9 cellular contexts compared by ENCODE assay signal in genomic region chr6:3742076-3742425, GRCh38. TPM values are rescaled to one million over a fixed set of nuclear protein-coding genes. Genes with fewer than 3 reads are reported as not detected.
DNase-seq lines count a peak whose midpoint lies in the region; ATAC-seq and TF ChIP-seq lines count a peak whose summit lies in the region.
"Had no signal": no experiment of that assay in that cellular context is flagged by ENCODE, and none has a peak within 500 bp of the region (broad histone marks: within the 10 kb centered on the region; RNA-seq: fewer than 3 reads in every experiment).

No MANE protein-coding gene starts in this region.

- H3K79me2 ChIP-seq in OCI-LY3 (ENCODE audit: low read length) (no peaks in the 10 kb centered on the region), smooth muscle cell (ENCODE audit: low read depth) (peaks cover 100% of the 10 kb centered on the region)

- peaks cover 8% of the 10 kb centered on the region for H3F3A ChIP-seq in smooth muscle cell (ENCODE audit: low read depth)

- intact Hi-C loops in esophagus muscularis mucosa (cut with DNase I), result loop anchor here (2.0 to 5.0 kb wide), 4 partner anchors 105 to 249 kb away; partner anchors contain the start of gene FAM50B
- intact Hi-C loops in transverse colon (cut with DNase I; ENCODE audit: low total_unique reads), result no loop called here

- H4K20me1 ChIP-seq in OCI-LY3 (ENCODE audit: insufficient read depth, low read length) (no peaks in the 10 kb centered on the region), smooth muscle cell (ENCODE audit: low read depth) (peaks cover 100% of the 10 kb centered on the region)

- ATAC-seq in GM19463 (IDR thresholded peaks at IDR 0.05; ENCODE audit: unreplicated experiment), result no peak

- H3K4me3 ChIP-seq in OCI-LY3 (ENCODE audit: low read length) (peak overlapping the region; percentile 53), esophagus muscularis mucosa (peak overlapping the region; percentile 11 to 40 (median 30)), smooth muscle cell (no peak overlapping the region), transverse colon (peak overlapping the region in 1 of 4 donors; percentile 20), SJCRH30 (no peak overlapping the region)

- H3K9ac ChIP-seq in OCI-LY3 (ENCODE audit: low read length), result no peak overlapping the region
- H3K9ac ChIP-seq in smooth muscle cell (ENCODE audit: low read depth), result no peak overlapping the region

- 38% methylated on average over 3 of the region's 3 CpGs for WGBS in esophagus muscularis mucosa
- WGBS in smooth muscle cell (ENCODE audit: low lambda C conversion rate), result 54% methylated on average over 3 of the region's 3 CpGs
- 29 to 32% methylated on average over 3 of the region's 3 CpGs for WGBS in transverse colon (ENCODE audit: low coverage in 1 of 2), 2 donors

- H2AFZ ChIP-seq in OCI-LY3 (ENCODE audit: low read depth, low read length) (peak overlapping the region; percentile 65; the same call in 1 of the 2 replicates), smooth muscle cell (ENCODE audit: low read depth) (no peak overlapping the region)

- no peak overlapping the region for H3K27ac ChIP-seq in OCI-LY3 (ENCODE audit: low read length)
- H3K27ac ChIP-seq in esophagus muscularis mucosa (replicated peaks in 1 of 4), result peak overlapping the region; percentile 87 to 99 (median 99)
- no peak overlapping the region for H3K27ac ChIP-seq in smooth muscle cell (ENCODE audit: low read depth)
- peak overlapping the region in 2 of 4 donors; percentile 62 to 71 for H3K27ac ChIP-seq in transverse colon
- no peak overlapping the region for H3K27ac ChIP-seq in SJCRH30
- H3K27ac ChIP-seq: 22Rv1 had no signal

- H3K4me1 ChIP-seq in OCI-LY3 (ENCODE audit: low read length) (peaks cover 32% of the 10 kb centered on the region), esophagus muscularis mucosa (peaks cover 71 to 100% (median 97%) of the 10 kb centered on the region in 4 donors), smooth muscle cell (ENCODE audit: low read depth) (no peaks in the 10 kb centered on the region), transverse colon (peaks cover 16 to 48% (median 35%) of the 10 kb centered on the region in 4 donors), SJCRH30 (peaks cover 6% of the 10 kb centered on the region; the same call in 1 of the 2 replicates)

- peak overlapping the region; percentile 82 for H3K4me2 ChIP-seq in OCI-LY3 (ENCODE audit: low read length)
- peak overlapping the region; percentile 77 for H3K4me2 ChIP-seq in smooth muscle cell

- TF ChIP-seq POLR2A in esophagus muscularis mucosa (IDR thresholded peaks at IDR 0.05; ENCODE audit: low read depth), result no peak
- no peak for TF ChIP-seq POLR2A in transverse colon (IDR thresholded peaks at IDR 0.05)

- in situ Hi-C loops in transverse colon (cut with MboI; ENCODE audit: low pct_ligation_motif_present in 1 of 4, low pct_unique_long_range_greater_than_20kb in 1 of 4, low sequenced_read_pairs in 3 of 4), result loop anchor here (5.0 to 25.0 kb wide), 7 partner anchors 243 to 630 kb away; partner anchors contain the start of genes BPHL (in 2 of the 4), ECI2 (in 1 of the 4) and SLC22A23 (in 1 of the 4)

- TF ChIP-seq EP300 in esophagus muscularis mucosa (IDR thresholded peaks at IDR 0.05), result no peak
- no peak for TF ChIP-seq EP300 in transverse colon (IDR thresholded peaks at IDR 0.05; ENCODE audit: low read depth)

- H3K36me3 ChIP-seq in OCI-LY3 (replicated peaks; ENCODE audit: low read depth, low read length), result no peaks in the 10 kb centered on the region
- peaks cover 10 to 28% (median 20%) of the 10 kb centered on the region in 4 donors for H3K36me3 ChIP-seq in esophagus muscularis mucosa
- peaks cover under 1% of the 10 kb centered on the region for H3K36me3 ChIP-seq in smooth muscle cell (ENCODE audit: low read depth)
- H3K36me3 ChIP-seq in transverse colon, result no peaks in the 10 kb centered on the region
- H3K36me3 ChIP-seq in SJCRH30, result no peaks in the 10 kb centered on the region

- TF ChIP-seq CTCF in OCI-LY3 (IDR thresholded peaks at IDR 0.05; ENCODE audit: low read depth, low read length) (no peak), esophagus muscularis mucosa (IDR thresholded peaks at IDR 0.05) (no peak), smooth muscle cell (IDR thresholded peaks at IDR 0.05; ENCODE audit: borderline replicate concordance, insufficient read depth, poor library complexity, severe bottlenecking) (no peak), transverse colon (IDR thresholded peaks at IDR 0.05) (no peak)

- H3K9me3 ChIP-seq in OCI-LY3 (ENCODE audit: insufficient read depth, low read length) (no peaks in the 10 kb centered on the region), esophagus muscularis mucosa (no peaks in the 10 kb centered on the region), smooth muscle cell (replicated peaks; ENCODE audit: low read depth) (no peaks in the 10 kb centered on the region), transverse colon (no peaks in the 10 kb centered on the region), SJCRH30 (replicated peaks) (no peaks in the 10 kb centered on the region)

- peaks cover 7% of the 10 kb centered on the region for H3K27me3 ChIP-seq in OCI-LY3 (ENCODE audit: low read depth, low read length)
- no peaks in the 10 kb centered on the region for H3K27me3 ChIP-seq in esophagus muscularis mucosa
- H3K27me3 ChIP-seq in smooth muscle cell (ENCODE audit: low read depth), result no peaks in the 10 kb centered on the region
- H3K27me3 ChIP-seq in transverse colon, result no peaks in the 10 kb centered on the region
- no peaks in the 10 kb centered on the region for H3K27me3 ChIP-seq in SJCRH30

- peak; percentile 57 for DNase-seq in DMS79 treated with DMSO at 0.1 percent for 48 hours (lab: John Stamatoyannopoulos, UW)
- DNase-seq in DMS79 (lab: John Stamatoyannopoulos, UW), result no peak
- no peak for DNase-seq in esophagus muscularis mucosa (ENCODE audit: extremely low spot score)
- DNase-seq in smooth muscle cell (lab: John Stamatoyannopoulos, UW; ENCODE audit: unreplicated experiment), result no peak
- no peak for DNase-seq in transverse colon
- no peak for DNase-seq in SJCRH30

RNA-seq across cellular contexts. Expression of gene PXDC1, which starts 9.5 kb away (rescaled TPM):
- total RNA-seq in esophagus muscularis mucosa, result 100 to 1,000 TPM; 111 to 232 (median 165) TPM
- 44.0 and 49.1 TPM in 2 replicates for total RNA-seq in smooth muscle cell
- 72.7 and 78.6 TPM in 2 replicates for polyA plus RNA-seq in smooth muscle cell
- total RNA-seq in transverse colon, result 10 to 100 TPM; 14.6 to 85.4 (median 44.3) TPM
- total RNA-seq in SJCRH30 (2014; rRNA removed; shearing (Covaris generic)), result 7.8 and 8.1 TPM in 2 replicates

Comparison
In these comparisons a context has a peak if more than half of its experiments do, and no peak if none do; other contexts are left out.
1. H3K27ac ChIP-seq: peak in esophagus muscularis mucosa (4 of 4); none in OCI-LY3 (single experiment), smooth muscle cell (single experiment) and SJCRH30 (single experiment).
2. H3K4me3 ChIP-seq: peak in OCI-LY3 (single experiment) and esophagus muscularis mucosa (4 of 4); none in smooth muscle cell (single experiment) and SJCRH30 (single experiment).